ENCODE assay signal across 12 cellular contexts in the genomic region with DNA sequence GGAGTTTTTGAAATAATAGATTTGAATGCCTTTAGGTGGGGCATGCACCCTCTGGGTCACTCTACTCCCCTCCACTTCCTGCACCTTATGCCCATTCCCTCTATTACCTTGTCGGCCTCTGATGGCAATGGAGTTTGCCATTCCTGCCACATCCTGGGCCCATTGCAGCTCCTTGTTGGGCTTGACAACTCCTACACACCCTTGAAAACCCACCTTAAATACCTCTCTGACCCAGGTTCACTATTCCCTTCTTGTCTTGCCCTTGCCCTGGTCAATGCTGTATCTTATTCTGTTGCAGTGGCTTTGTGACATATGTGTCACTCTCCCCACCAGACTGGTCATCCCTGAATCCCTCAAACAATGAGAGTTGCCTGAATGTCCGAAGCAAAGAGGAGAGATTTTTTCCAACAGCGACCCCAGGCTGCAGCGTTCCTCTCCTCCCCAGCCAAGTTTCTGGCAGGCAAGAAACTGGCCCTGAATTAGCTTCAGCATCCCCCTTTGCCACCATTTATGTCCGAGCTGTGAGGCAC. TPM values are rescaled to one million over a fixed set of nuclear protein-coding genes. Genes with fewer than 3 reads are reported as not detected.
DNase-seq lines count a peak whose midpoint lies in the region; ATAC-seq, FAIRE-seq and TF ChIP-seq lines count a peak whose summit lies in the region.
"Had no signal": no experiment of that assay in that cellular context is flagged by ENCODE, and none has a peak within 500 bp of the region (broad histone marks: within the 10 kb centered on the region; RNA-seq: fewer than 3 reads in every experiment).

No MANE protein-coding gene starts in this region.

- no peak for FAIRE-seq in GM12892 (lab: Jason Lieb, UNC)
- FAIRE-seq: islet of Langerhans had no signal

- intact Hi-C loops in natural killer cell (cut with micrococcal nuclease): loop anchor here (5.0 kb wide), 1 partner anchor 84 kb away; the partner anchor contains the start of gene SMARCE1

- DNase-seq in D341Med (ENCODE audit: low spot score) (peak; percentile 20), GM12892 (ENCODE audit: insufficient read length) (no peak), natural killer cell (peak; percentile 15), erythroblast (lab: John Stamatoyannopoulos, UW) (no peak), NOMO-1 (lab: John Stamatoyannopoulos, UW; ENCODE audit: unreplicated experiment in 2 of 2) (no peak), progenitor cell of endocrine pancreas (ENCODE audit: low spot score, unreplicated experiment) (no peak)
- DNase-seq in activated T-cell treated with anti-CD3 and anti-CD28 coated beads, Interleukin-2, amount 50 U/mL, for 72 hours: no peak
- DNase-seq: activated CD4-positive, alpha-beta T cell treated with anti-CD3 and anti-CD28 coated beads, Interleukin-2, amount 50 U/mL, for 4 hours; foreskin fibroblast; NCI-H345; PC-9 had no signal

- peak overlapping the region; percentile 89 for H3K27ac Mint-ChIP-seq in activated T-cell treated with anti-CD3 and anti-CD28 coated beads, Interleukin-2, amount 50 U/mL, for 72 hours
- H3K27ac Mint-ChIP-seq in natural killer cell (peak overlapping the region; percentile 90 to 91), progenitor cell of endocrine pancreas (no peak overlapping the region)

- peaks cover 48 to 75% of the 10 kb centered on the region in 2 donors for H3K36me3 Mint-ChIP-seq in activated T-cell treated with anti-CD3 and anti-CD28 coated beads, Interleukin-2, amount 50 U/mL, for 72 hours (ENCODE audit: insufficient read depth in 2 of 2)
- no peaks in the 10 kb centered on the region for H3K36me3 Mint-ChIP-seq in natural killer cell
- no peaks in the 10 kb centered on the region for H3K36me3 Mint-ChIP-seq in progenitor cell of endocrine pancreas (ENCODE audit: insufficient read depth)

- TF ChIP-seq CTCF in natural killer cell (IDR thresholded peaks at IDR 0.05) (no peak), progenitor cell of endocrine pancreas (IDR thresholded peaks at IDR 0.05; ENCODE audit: unreplicated experiment) (no peak)

- peaks cover 62% of the 10 kb centered on the region for H3K4me1 Mint-ChIP-seq in activated T-cell treated with anti-CD3 and anti-CD28 coated beads, Interleukin-2, amount 50 U/mL, for 72 hours (ENCODE audit: low read depth)
- H3K4me1 Mint-ChIP-seq in natural killer cell (peaks cover 56 to 71% of the 10 kb centered on the region in 2 donors), progenitor cell of endocrine pancreas (ENCODE audit: low read depth) (no peaks in the 10 kb centered on the region)

- no peak for ATAC-seq in activated T-cell treated with anti-CD3 and anti-CD28 coated beads, Interleukin-2, amount 50 U/mL, for 72 hours (replicated peaks in 1 of 2)
- ATAC-seq in natural killer cell: no peak

- no peaks in the 10 kb centered on the region for H3K9me3 Mint-ChIP-seq in activated T-cell treated with anti-CD3 and anti-CD28 coated beads, Interleukin-2, amount 50 U/mL, for 72 hours
- H3K9me3 Mint-ChIP-seq in natural killer cell (no peaks in the 10 kb centered on the region), progenitor cell of endocrine pancreas (ENCODE audit: low read depth) (peaks cover 3% of the 10 kb centered on the region)

- H3K27me3 Mint-ChIP-seq in activated T-cell treated with anti-CD3 and anti-CD28 coated beads, Interleukin-2, amount 50 U/mL, for 72 hours (ENCODE audit: low read depth): no peaks in the 10 kb centered on the region
- H3K27me3 Mint-ChIP-seq in natural killer cell (ENCODE audit: low read depth in 2 of 2) (peaks cover 19 to 32% of the 10 kb centered on the region in 2 donors), progenitor cell of endocrine pancreas (peaks cover 35% of the 10 kb centered on the region)

- peak overlapping the region; percentile 89 to 90 for H3K4me3 Mint-ChIP-seq in activated T-cell treated with anti-CD3 and anti-CD28 coated beads, Interleukin-2, amount 50 U/mL, for 72 hours
- H3K4me3 Mint-ChIP-seq in natural killer cell: peak overlapping the region; percentile 57
- H3K4me3 Mint-ChIP-seq in progenitor cell of endocrine pancreas (ENCODE audit: low read depth): no peak overlapping the region

- TF ChIP-seq POLR2A in GM12892 (IDR thresholded peaks at IDR 0.05; ENCODE audit: low read depth, low read length) (peak; percentile 31; the same call in 1 of the 2 replicates), erythroblast (IDR thresholded peaks at IDR 0.05; ENCODE audit: low read length) (no peak)

RNA-seq across cellular contexts. Expression of gene CCR7, which starts 2.4 kb away (rescaled TPM):
- polyA plus RNA-seq in GM12892 (2012; ENCODE audit: missing spikeins): 167 TPM
- total RNA-seq in activated T-cell treated with anti-CD3 and anti-CD28 coated beads, Interleukin-2, amount 50 U/mL, for 72 hours: 100 to 1,000 TPM; 311 to 371 TPM
- 1 to 10 TPM; 3.2 to 8.0 (median 6.6) TPM for total RNA-seq in natural killer cell
- total RNA-seq in progenitor cell of endocrine pancreas: not detected in 2 replicates
- total RNA-seq: PC-9 had no signal

Comparison
In these comparisons a context has a peak if more than half of its experiments do, and no peak if none do; other contexts are left out.
1. DNase-seq: peak in D341Med (single experiment) and natural killer cell (single experiment); none in GM12892 (single experiment), activated T-cell treated with anti-CD3 and anti-CD28 coated beads, Interleukin-2, amount 50 U/mL, for 72 hours (0 of 2), erythroblast (0 of 2), NOMO-1 (0 of 2) and progenitor cell of endocrine pancreas (single experiment).
2. RNA of gene CCR7, which starts 2.4 kb away (total RNA-seq): 311 to 371 TPM in activated T-cell treated with anti-CD3 and anti-CD28 coated beads, Interleukin-2, amount 50 U/mL, for 72 hours; 3.2 to 8.0 TPM in natural killer cell and not detected in progenitor cell of endocrine pancreas; every median in the first group is over 10 times any median in the second.